ENCODE assay signal across 13 cellular contexts in the genomic region with DNA sequence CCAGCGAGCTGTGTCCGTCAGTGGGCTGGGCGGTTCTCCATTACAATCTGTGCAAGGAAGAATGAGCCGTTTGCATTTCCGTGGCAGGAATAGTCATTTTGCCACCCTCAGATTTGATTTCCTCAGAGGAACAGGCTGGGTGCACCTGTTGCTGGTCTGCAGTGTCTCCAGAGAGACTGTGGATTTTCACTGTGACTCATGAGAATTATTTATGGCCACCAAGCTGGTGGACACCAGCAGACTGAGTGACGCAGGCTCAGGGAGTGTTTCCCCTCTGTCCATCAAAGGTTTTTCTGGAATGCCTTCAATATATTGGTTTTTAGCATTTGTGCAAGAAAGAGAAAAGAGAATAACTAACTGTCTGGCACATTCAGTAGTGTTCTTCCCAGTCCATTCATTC. TPM values are rescaled to one million over a fixed set of nuclear protein-coding genes. Genes with fewer than 3 reads are reported as not detected.
A peak's percentile ranks its signal among the peaks of the same experiment; 100 is the strongest.
DNase-seq lines count a peak whose midpoint lies in the region; ATAC-seq and TF ChIP-seq lines count a peak whose summit lies in the region.
"Had no signal": no experiment of that assay in that cellular context is flagged by ENCODE, and none has a peak within 500 bp of the region (broad histone marks: within the 10 kb centered on the region; RNA-seq: fewer than 3 reads in every experiment).

No MANE protein-coding gene starts in this region.

- no peaks in the 10 kb centered on the region for H3K27me3 Mint-ChIP-seq in glutamatergic neuron (ENCODE audit: unreplicated experiment)
- H3K27me3 Mint-ChIP-seq in activated T-cell treated with anti-CD3 and anti-CD28 coated beads, Interleukin-2, amount 50 U/mL, for 24 hours, result no peaks in the 10 kb centered on the region
- H3K27me3 Mint-ChIP-seq: central memory CD8-positive, alpha-beta T cell had no signal

- H3K4me3 Mint-ChIP-seq in glutamatergic neuron (ENCODE audit: unreplicated experiment), result peak overlapping the region; percentile 32
- no peak overlapping the region for H3K4me3 Mint-ChIP-seq in stimulated activated effector memory CD8-positive, alpha-beta T cell treated with anti-CD3 and anti-CD28 coated beads, Interleukin-12 subunit alpha, Interleukin-12 subunit beta, amount 100 ng/mL, for 72 hours
- H3K4me3 Mint-ChIP-seq in activated T-cell treated with anti-CD3 and anti-CD28 coated beads, Interleukin-2, amount 50 U/mL, for 24 hours, result no peak overlapping the region
- H3K4me3 Mint-ChIP-seq: activated T-cell treated with anti-CD3 and anti-CD28 coated beads, Interleukin-2, amount 50 U/mL, for 72 hours; central memory CD8-positive, alpha-beta T cell; T-helper 2 cell treated with Interferon-gamma antibody and Interleukin-4, amounts not matched to agents 5 μg/mL and 100 μg/mL, for 36 hours had no signal

- DNase-seq in GM10248 (ENCODE audit: extremely low spot score) (peak; percentile 38), glutamatergic neuron (no peak), NCI-H446 (lab: John Stamatoyannopoulos, UW) (no peak), pons (ENCODE audit: low spot score) (no peak)
- no peak for DNase-seq in stimulated activated effector memory CD8-positive, alpha-beta T cell treated with anti-CD3 and anti-CD28 coated beads, Interleukin-12 subunit alpha, Interleukin-12 subunit beta, amount 100 ng/mL, for 72 hours (ENCODE audit: low spot score in 2 of 2)
- DNase-seq in activated T-cell treated with anti-CD3 and anti-CD28 coated beads, Interleukin-2, amount 50 U/mL, for 24 hours, result no peak
- DNase-seq: activated T-cell treated with anti-CD3 and anti-CD28 coated beads, Interleukin-2, amount 50 U/mL, for 72 hours; AML-193; NCI-H446 treated with DMSO at 0.1 percent for 48 hours had no signal

- POLR2A ChIA-PET in GM10248 (lab: Yijun Ruan, JAX), result no interaction called here

- H3K27ac Mint-ChIP-seq in glutamatergic neuron (ENCODE audit: unreplicated experiment), result peak overlapping the region; percentile 54
- no peak overlapping the region for H3K27ac Mint-ChIP-seq in stimulated activated effector memory CD8-positive, alpha-beta T cell treated with anti-CD3 and anti-CD28 coated beads, Interleukin-12 subunit alpha, Interleukin-12 subunit beta, amount 100 ng/mL, for 72 hours
- H3K27ac Mint-ChIP-seq in activated T-cell treated with anti-CD3 and anti-CD28 coated beads, Interleukin-2, amount 50 U/mL, for 24 hours, result no peak overlapping the region
- H3K27ac Mint-ChIP-seq: activated T-cell treated with anti-CD3 and anti-CD28 coated beads, Interleukin-2, amount 50 U/mL, for 72 hours; T-helper 2 cell treated with Interferon-gamma antibody and Interleukin-4, amounts not matched to agents 5 μg/mL and 100 μg/mL, for 36 hours had no signal

- ATAC-seq in GM19467 (IDR thresholded peaks at IDR 0.05; ENCODE audit: unreplicated experiment) (peak; percentile 44), HG03103 (IDR thresholded peaks at IDR 0.05; ENCODE audit: low read depth, unreplicated experiment) (peak; percentile 62)
- ATAC-seq in stimulated activated effector memory CD8-positive, alpha-beta T cell treated with anti-CD3 and anti-CD28 coated beads, Interleukin-12 subunit alpha, Interleukin-12 subunit beta, amount 100 ng/mL, for 72 hours, result no peak
- ATAC-seq: activated T-cell treated with anti-CD3 and anti-CD28 coated beads, Interleukin-2, amount 50 U/mL, for 72 hours had no signal

- no peaks in the 10 kb centered on the region for H3K36me3 Mint-ChIP-seq in glutamatergic neuron (ENCODE audit: unreplicated experiment)
- no peaks in the 10 kb centered on the region for H3K36me3 Mint-ChIP-seq in stimulated activated effector memory CD8-positive, alpha-beta T cell treated with anti-CD3 and anti-CD28 coated beads, Interleukin-12 subunit alpha, Interleukin-12 subunit beta, amount 100 ng/mL, for 72 hours
- no peaks in the 10 kb centered on the region for H3K36me3 Mint-ChIP-seq in activated T-cell treated with anti-CD3 and anti-CD28 coated beads, Interleukin-2, amount 50 U/mL, for 24 hours (ENCODE audit: low read depth)

- peaks cover 41% of the 10 kb centered on the region for H3K4me1 Mint-ChIP-seq in glutamatergic neuron (ENCODE audit: low read depth, unreplicated experiment)
- H3K4me1 Mint-ChIP-seq in stimulated activated effector memory CD8-positive, alpha-beta T cell treated with anti-CD3 and anti-CD28 coated beads, Interleukin-12 subunit alpha, Interleukin-12 subunit beta, amount 100 ng/mL, for 72 hours, result peaks cover 6% of the 10 kb centered on the region
- H3K4me1 Mint-ChIP-seq in activated T-cell treated with anti-CD3 and anti-CD28 coated beads, Interleukin-2, amount 50 U/mL, for 24 hours (ENCODE audit: low read depth), result peaks cover 2% of the 10 kb centered on the region

- TF ChIP-seq CTCF in GM10248 (IDR thresholded peaks at IDR 0.05; ENCODE audit: control extremely low read depth, extremely low read depth, low read depth, missing control alignments), result no peak
- TF ChIP-seq CTCF in glutamatergic neuron (IDR thresholded peaks at IDR 0.05; ENCODE audit: partially characterized antibody, unreplicated experiment), result no peak

- CTCF ChIA-PET in GM10248 (lab: Yijun Ruan, JAX), result interaction anchor here (0.7 to 2.4 kb wide), 6 partner anchors 10 to 176 kb away, joined by 3 to 6 read pairs (median 3); no protein-coding TSS in a partner anchor

- H3K9me3 Mint-ChIP-seq in glutamatergic neuron (ENCODE audit: unreplicated experiment), result peaks cover 10% of the 10 kb centered on the region
- no peaks in the 10 kb centered on the region for H3K9me3 Mint-ChIP-seq in stimulated activated effector memory CD8-positive, alpha-beta T cell treated with anti-CD3 and anti-CD28 coated beads, Interleukin-12 subunit alpha, Interleukin-12 subunit beta, amount 100 ng/mL, for 72 hours
- H3K9me3 Mint-ChIP-seq in activated T-cell treated with anti-CD3 and anti-CD28 coated beads, Interleukin-2, amount 50 U/mL, for 24 hours, result no peaks in the 10 kb centered on the region
- H3K9me3 Mint-ChIP-seq: activated T-cell treated with anti-CD3 and anti-CD28 coated beads, Interleukin-2, amount 50 U/mL, for 72 hours; central memory CD8-positive, alpha-beta T cell; T-helper 2 cell treated with Interferon-gamma antibody and Interleukin-4, amounts not matched to agents 5 μg/mL and 100 μg/mL, for 36 hours had no signal

RNA-seq across cellular contexts. Expression of a gene that starts 39.7 kb away (rescaled TPM):
- 74.8 TPM for total RNA-seq in glutamatergic neuron (ENCODE audit: unreplicated experiment)
